ENCODE assay signal across 23 cellular contexts in the genomic region with DNA sequence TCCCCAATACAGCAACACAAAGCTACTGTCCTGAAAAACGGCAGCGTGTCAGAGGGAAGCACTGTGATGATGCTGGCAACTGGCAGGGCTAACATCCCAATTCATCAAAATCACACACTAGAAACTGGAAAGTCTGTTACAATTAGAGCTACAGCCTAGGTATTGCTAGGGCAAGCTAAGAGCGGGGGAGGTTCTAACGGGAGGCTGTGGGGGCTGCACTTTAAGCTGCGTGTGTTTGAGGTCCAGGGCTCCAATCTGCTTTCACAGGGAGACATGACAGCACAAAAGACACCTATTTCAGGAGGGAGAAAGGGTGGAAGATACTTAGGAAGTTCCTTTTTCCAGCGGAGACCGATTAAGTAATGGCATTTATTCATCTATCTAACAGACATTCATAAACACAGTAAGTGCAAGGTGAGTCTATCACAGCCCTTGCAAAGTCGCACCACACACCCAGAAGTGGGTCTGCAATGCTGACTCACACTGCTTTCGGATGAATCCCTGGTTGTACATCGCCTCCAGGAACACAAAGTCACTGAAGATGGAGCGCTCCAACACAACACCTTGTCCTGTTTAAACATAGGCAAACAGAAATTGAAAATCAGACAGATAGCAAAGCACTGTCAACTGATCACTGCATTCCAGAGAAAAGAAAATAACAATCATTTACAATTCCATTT. TPM values are rescaled to one million over a fixed set of nuclear protein-coding genes. Genes with fewer than 3 reads are reported as not detected.
"Had no signal": no experiment of that assay in that cellular context is flagged by ENCODE, and none has a peak within 500 bp of the region (broad histone marks: within the 10 kb centered on the region; RNA-seq: fewer than 3 reads in every experiment).

No MANE protein-coding gene starts in this region.

- DNase-seq: KBM-7, MG63, NCI-H1092, NCI-H1105 treated with DMSO at 0.1 percent for 48 hours, NCI-H1417 treated with DMSO at 0.1 percent for 48 hours, NCI-H146, NCI-H1694 treated with DMSO at 0.1 percent for 48 hours, NCI-H1930, NCI-H2081, NCI-H2107, NCI-H2227 treated with DMSO at 0.1 percent for 48 hours, NCI-H446, NCI-H510A, NCI-H524 treated with DMSO at 0.1 percent for 48 hours, NCI-H69, NCI-H774, Right ventricle myocardium superior, RPMI8226, SIG-M5 had no signal

- H3K27ac ChIP-seq: SJSA1, SK-N-MC had no signal

RNA-seq across cellular contexts. Expression of a gene that starts 12.0 kb away (rescaled TPM):
- total RNA-seq: HT-29, LHCN-M2, Right ventricle myocardium superior, SJSA1 had no signal

RNA-seq across cellular contexts. Expression of a gene that starts 35.1 kb away (rescaled TPM):
- total RNA-seq: HT-29, LHCN-M2, Right ventricle myocardium superior, SJSA1 had no signal
